Comparison of ENCODE assay signal across 39 cellular contexts in the genomic region with DNA sequence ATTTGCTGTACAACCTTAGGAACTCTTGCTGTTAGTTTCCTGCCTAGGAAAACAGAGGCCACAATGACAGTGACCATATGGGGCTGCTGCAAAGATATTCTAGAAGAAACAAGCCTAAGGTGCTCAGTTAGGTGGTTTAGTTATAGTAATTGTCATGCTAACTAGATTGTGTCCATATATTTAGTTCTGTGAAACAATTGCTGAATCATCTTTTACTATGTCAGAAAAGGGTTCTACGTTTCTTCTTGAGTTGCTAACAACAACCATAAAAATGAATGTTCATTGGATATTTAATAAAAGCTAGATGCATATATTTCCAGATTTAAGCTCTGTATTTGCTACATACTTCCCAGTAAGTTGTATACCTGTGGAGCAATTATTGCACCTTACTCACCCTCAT.
"Had no signal": no experiment of that assay in that cellular context is flagged by ENCODE, and none has a peak within 500 bp of the region (broad histone marks: within the 10 kb centered on the region; RNA-seq: fewer than 3 reads in every experiment).

No MANE protein-coding gene starts in this region.

- H3K27me3 ChIP-seq: adrenal gland, ascending aorta, body of pancreas, brain microvascular endothelial cell, breast epithelium, cardiac muscle cell had no signal

- H3K4me1 ChIP-seq: adrenal gland, ascending aorta, body of pancreas, breast epithelium had no signal

- H3K9me3 ChIP-seq: adrenal gland, ascending aorta, body of pancreas, breast epithelium had no signal

- FAIRE-seq: astrocyte, bronchial epithelial cell, colon had no signal

- ATAC-seq: activated naive CD4-positive, alpha-beta T cell treated with anti-CD3 and anti-CD28 coated beads, Interleukin-2, amount 50 U/mL, for 72 hours; activated naive CD8-positive, alpha-beta T cell treated with anti-CD3 and anti-CD28 coated beads, Interleukin-2, amount 50 U/mL, for 24 hours; activated T-cell treated with anti-CD3 and anti-CD28 coated beads, Interleukin-2, amount 50 U/mL, for 4 hours; activated T-cell treated with anti-CD3 and anti-CD28 coated beads, Interleukin-2, amount 50 U/mL, for 72 hours; activated T-helper 17 cell treated with anti-CD3 and anti-CD28 coated beads, Interleukin-2, amount 50 U/mL, for 72 hours; body of pancreas had no signal

- H3K4me3 ChIP-seq: adrenal gland, ascending aorta, body of pancreas, breast epithelium, cardiac muscle cell had no signal

- H3K36me3 ChIP-seq: adrenal gland, ascending aorta, brain microvascular endothelial cell, breast epithelium, cardiac muscle cell had no signal

- H3K27ac Mint-ChIP-seq: activated naive CD4-positive, alpha-beta T cell treated with anti-CD3 and anti-CD28 coated beads, Interleukin-2, amount 10 ng/mL, durations not matched to agents 7 days and 5 days; activated naive CD4-positive, alpha-beta T cell treated with anti-CD3 and anti-CD28 coated beads, Interleukin-2, amount 50 U/mL, for 24 hours; activated naive CD4-positive, alpha-beta T cell treated with anti-CD3 and anti-CD28 coated beads, Interleukin-2, amount 50 U/mL, for 72 hours; activated naive CD8-positive, alpha-beta T cell; activated naive CD8-positive, alpha-beta T cell treated with anti-CD3 and anti-CD28 coated beads for 36 hours; activated naive CD8-positive, alpha-beta T cell treated with anti-CD3 and anti-CD28 coated beads, Interleukin-2, amount 10 ng/mL, durations not matched to agents 7 days and 5 days; activated naive CD8-positive, alpha-beta T cell treated with anti-CD3 and anti-CD28 coated beads, Interleukin-2, amount 50 U/mL, for 24 hours; activated T-cell treated with anti-CD3 and anti-CD28 coated beads, Interleukin-2, amount 50 U/mL, for 24 hours; activated T-cell treated with anti-CD3 and anti-CD28 coated beads, Interleukin-2, amount 50 U/mL, for 72 hours; activated T-helper 1 cell treated with anti-CD3 and anti-CD28 coated beads, Interleukin-12 subunit alpha, Interleukin-12 subunit beta, Interleukin-2, Interleukin-4 antibody, amounts not matched to agents 30 ng/mL and 10 ng/mL and 1 ng/mL, durations not matched to agents 14 hours and 24 hours and 36 hours; activated T-helper 17 cell treated with anti-CD3 and anti-CD28 coated beads, Interleukin-2, amount 50 U/mL, for 72 hours; activated T-helper 2 cell treated with anti-CD3 and anti-CD28 coated beads, Interferon-gamma antibody, Interleukin-2, Interleukin-4, amounts not matched to agents 10 μg/mL and 5 μg/mL and 100 μg/mL, durations not matched to agents 14 hours and 24 hours and 36 hours; brain had no signal

- DNase-seq: activated effector memory CD4-positive, alpha-beta T cell treated with anti-CD3 and anti-CD28 coated beads, Interleukin-2, amount 50 U/mL, for 16 hours; activated effector memory CD4-positive, alpha-beta T cell treated with Interleukin-2 at 50 U/mL for 16 hours; activated gamma-delta T cell; activated gamma-delta T cell treated with Interleukin-2 at 50 U/mL for 16 hours; activated naive CD4-positive, alpha-beta T cell; activated naive CD4-positive, alpha-beta T cell treated with anti-CD3 and anti-CD28 coated beads, Interleukin-2, amount 10 ng/mL, durations not matched to agents 7 days and 5 days; activated naive CD4-positive, alpha-beta T cell treated with anti-CD3 and anti-CD28 coated beads, Interleukin-2, amount 50 U/mL, for 16 hours; activated naive CD4-positive, alpha-beta T cell treated with Interleukin-2 at 50 U/mL for 16 hours; activated naive CD8-positive, alpha-beta T cell treated with anti-CD3 and anti-CD28 coated beads for 36 hours; activated naive CD8-positive, alpha-beta T cell treated with anti-CD3 and anti-CD28 coated beads, Interleukin-2, amount 10 ng/mL, durations not matched to agents 7 days and 5 days; activated naive CD8-positive, alpha-beta T cell treated with anti-CD3 and anti-CD28 coated beads, Interleukin-2, amount 50 U/mL, for 24 hours; activated T-cell treated with anti-CD3 and anti-CD28 coated beads, Interleukin-2, amount 50 U/mL, for 24 hours; activated T-cell treated with anti-CD3 and anti-CD28 coated beads, Interleukin-2, amount 50 U/mL, for 4 hours; activated T-cell treated with anti-CD3 and anti-CD28 coated beads, Interleukin-2, amount 50 U/mL, for 48 hours; activated T-cell treated with anti-CD3 and anti-CD28 coated beads, Interleukin-2, amount 50 U/mL, for 72 hours; adrenal gland; amniotic stem cell; amygdala; anterior cingulate cortex; aorta; body of pancreas; brain microvascular endothelial cell; caudate nucleus; central memory CD4-positive, alpha-beta T cell; cerebellar nuclear complex had no signal

- H3K9me3 Mint-ChIP-seq: activated naive CD4-positive, alpha-beta T cell treated with anti-CD3 and anti-CD28 coated beads, Interleukin-2, amount 10 ng/mL, durations not matched to agents 7 days and 5 days; activated naive CD8-positive, alpha-beta T cell treated with anti-CD3 and anti-CD28 coated beads, Interleukin-2, amount 10 ng/mL, durations not matched to agents 7 days and 5 days; activated T-cell treated with anti-CD3 and anti-CD28 coated beads, Interleukin-2, amount 50 U/mL, for 24 hours; activated T-helper 1 cell treated with anti-CD3 and anti-CD28 coated beads, Interleukin-12 subunit alpha, Interleukin-12 subunit beta, Interleukin-2, Interleukin-4 antibody, amounts not matched to agents 30 ng/mL and 10 ng/mL and 1 ng/mL, durations not matched to agents 14 hours and 24 hours and 36 hours; activated T-helper 2 cell treated with anti-CD3 and anti-CD28 coated beads, Interferon-gamma antibody, Interleukin-2, Interleukin-4, amounts not matched to agents 10 μg/mL and 5 μg/mL and 100 μg/mL, durations not matched to agents 14 hours and 24 hours and 36 hours; brain had no signal

- H3K36me3 Mint-ChIP-seq: activated naive CD4-positive, alpha-beta T cell treated with anti-CD3 and anti-CD28 coated beads, Interleukin-2, amount 10 ng/mL, durations not matched to agents 7 days and 5 days; activated naive CD4-positive, alpha-beta T cell treated with anti-CD3 and anti-CD28 coated beads, Interleukin-2, amount 50 U/mL, for 24 hours; activated naive CD4-positive, alpha-beta T cell treated with anti-CD3 and anti-CD28 coated beads, Interleukin-2, amount 50 U/mL, for 72 hours; activated naive CD8-positive, alpha-beta T cell; activated naive CD8-positive, alpha-beta T cell treated with anti-CD3 and anti-CD28 coated beads for 36 hours; activated naive CD8-positive, alpha-beta T cell treated with anti-CD3 and anti-CD28 coated beads, Interleukin-2, amount 10 ng/mL, durations not matched to agents 7 days and 5 days; brain had no signal

- H3K4me3 Mint-ChIP-seq: activated naive CD4-positive, alpha-beta T cell treated with anti-CD3 and anti-CD28 coated beads, Interleukin-2, amount 10 ng/mL, durations not matched to agents 7 days and 5 days; activated naive CD4-positive, alpha-beta T cell treated with anti-CD3 and anti-CD28 coated beads, Interleukin-2, amount 50 U/mL, for 24 hours; activated naive CD8-positive, alpha-beta T cell; activated naive CD8-positive, alpha-beta T cell treated with anti-CD3 and anti-CD28 coated beads for 36 hours; activated naive CD8-positive, alpha-beta T cell treated with anti-CD3 and anti-CD28 coated beads, Interleukin-2, amount 10 ng/mL, durations not matched to agents 7 days and 5 days; activated naive CD8-positive, alpha-beta T cell treated with anti-CD3 and anti-CD28 coated beads, Interleukin-2, amount 50 U/mL, for 24 hours; activated T-cell treated with anti-CD3 and anti-CD28 coated beads, Interleukin-2, amount 50 U/mL, for 24 hours; activated T-cell treated with anti-CD3 and anti-CD28 coated beads, Interleukin-2, amount 50 U/mL, for 4 hours; activated T-cell treated with anti-CD3 and anti-CD28 coated beads, Interleukin-2, amount 50 U/mL, for 72 hours; activated T-helper 1 cell treated with anti-CD3 and anti-CD28 coated beads, Interleukin-12 subunit alpha, Interleukin-12 subunit beta, Interleukin-2, Interleukin-4 antibody, amounts not matched to agents 30 ng/mL and 10 ng/mL and 1 ng/mL, durations not matched to agents 14 hours and 24 hours and 36 hours; activated T-helper 17 cell treated with anti-CD3 and anti-CD28 coated beads, Interleukin-2, amount 50 U/mL, for 72 hours; brain; central memory CD8-positive, alpha-beta T cell had no signal

- H3K4me1 Mint-ChIP-seq: activated naive CD4-positive, alpha-beta T cell treated with anti-CD3 and anti-CD28 coated beads, Interleukin-2, amount 10 ng/mL, durations not matched to agents 7 days and 5 days; activated naive CD4-positive, alpha-beta T cell treated with anti-CD3 and anti-CD28 coated beads, Interleukin-2, amount 50 U/mL, for 24 hours; activated naive CD8-positive, alpha-beta T cell treated with anti-CD3 and anti-CD28 coated beads for 36 hours; activated naive CD8-positive, alpha-beta T cell treated with anti-CD3 and anti-CD28 coated beads, Interleukin-2, amount 10 ng/mL, durations not matched to agents 7 days and 5 days; activated naive CD8-positive, alpha-beta T cell treated with anti-CD3 and anti-CD28 coated beads, Interleukin-2, amount 50 U/mL, for 24 hours; activated T-helper 17 cell treated with anti-CD3 and anti-CD28 coated beads, Interleukin-2, amount 50 U/mL, for 72 hours; central memory CD8-positive, alpha-beta T cell had no signal

- H3K27ac ChIP-seq: adrenal gland, ascending aorta, body of pancreas, brain microvascular endothelial cell, breast epithelium, cardiac muscle cell had no signal

- H3K27me3 Mint-ChIP-seq: activated naive CD4-positive, alpha-beta T cell treated with anti-CD3 and anti-CD28 coated beads, Interleukin-2, amount 10 ng/mL, durations not matched to agents 7 days and 5 days; activated naive CD4-positive, alpha-beta T cell treated with anti-CD3 and anti-CD28 coated beads, Interleukin-2, amount 50 U/mL, for 24 hours; activated naive CD8-positive, alpha-beta T cell; activated naive CD8-positive, alpha-beta T cell treated with anti-CD3 and anti-CD28 coated beads for 36 hours; activated naive CD8-positive, alpha-beta T cell treated with anti-CD3 and anti-CD28 coated beads, Interleukin-2, amount 10 ng/mL, durations not matched to agents 7 days and 5 days; activated naive CD8-positive, alpha-beta T cell treated with anti-CD3 and anti-CD28 coated beads, Interleukin-2, amount 50 U/mL, for 24 hours; activated T-cell treated with anti-CD3 and anti-CD28 coated beads, Interleukin-2, amount 50 U/mL, for 24 hours; activated T-helper 17 cell treated with anti-CD3 and anti-CD28 coated beads, Interleukin-2, amount 50 U/mL, for 72 hours; brain; central memory CD8-positive, alpha-beta T cell had no signal
